ENCODE assay signal across 14 cellular contexts in genomic region chr7:155670521-155670920, GRCh38. TPM values are rescaled to one million over a fixed set of nuclear protein-coding genes. Genes with fewer than 3 reads are reported as not detected.
A peak's percentile ranks its signal among the peaks of the same experiment; 100 is the strongest.
DNase-seq lines count a peak whose midpoint lies in the region; ATAC-seq and TF ChIP-seq lines count a peak whose summit lies in the region.
"Had no signal": no experiment of that assay in that cellular context is flagged by ENCODE, and none has a peak within 500 bp of the region (broad histone marks: within the 10 kb centered on the region; RNA-seq: fewer than 3 reads in every experiment).

No MANE protein-coding gene starts in this region.

- H3K4me3 Mint-ChIP-seq in activated CD4-positive, alpha-beta memory T cell treated with anti-CD3 and anti-CD28 coated beads for 36 hours = no peak overlapping the region
- H3K4me3 Mint-ChIP-seq in activated CD4-positive, alpha-beta memory T cell treated with anti-CD3 and anti-CD28 coated beads, Interleukin-2, amount 10 ng/mL, durations not matched to agents 7 days and 5 days = no peak overlapping the region
- no peak overlapping the region for H3K4me3 Mint-ChIP-seq in progenitor cell of endocrine pancreas (ENCODE audit: low read depth)

- H3K4me2 ChIP-seq in fibroblast of lung (ENCODE audit: extremely low read depth, insufficient read depth, low read length) = no peak overlapping the region
- H3K4me2 ChIP-seq: KMS-11 had no signal

- H3K27ac Mint-ChIP-seq in activated CD4-positive, alpha-beta memory T cell treated with anti-CD3 and anti-CD28 coated beads for 36 hours = peak overlapping the region; percentile 34
- H3K27ac Mint-ChIP-seq in activated CD4-positive, alpha-beta memory T cell treated with anti-CD3 and anti-CD28 coated beads, Interleukin-2, amount 10 ng/mL, durations not matched to agents 7 days and 5 days = no peak overlapping the region
- peak overlapping the region; percentile 14 for H3K27ac Mint-ChIP-seq in progenitor cell of endocrine pancreas
- H3K27ac Mint-ChIP-seq: activated T-helper 2 cell treated with anti-CD3 and anti-CD28 coated beads, Interferon-gamma antibody, Interleukin-2, Interleukin-4, amounts not matched to agents 10 μg/mL and 5 μg/mL and 100 μg/mL, durations not matched to agents 14 hours and 24 hours and 36 hours had no signal

- H3K4me1 ChIP-seq in fibroblast of lung (ENCODE audit: control insufficient read depth, extremely low read depth, insufficient read depth, low read length) (peaks cover 13% of the 10 kb centered on the region), aorta (ENCODE audit: control insufficient read depth in 1 of 2, insufficient read depth in 2 of 2, low read length in 2 of 2) (no peaks in the 10 kb centered on the region)

- CTCF ChIA-PET in activated CD4-positive, alpha-beta memory T cell treated with anti-CD3 and anti-CD28 coated beads for 36 hours (lab: Charles Lee) = interaction anchor here (1.6 kb wide), 1 partner anchor 72 kb away, joined by 6 read pairs; no protein-coding TSS in a partner anchor
- CTCF ChIA-PET in activated CD4-positive, alpha-beta memory T cell treated with anti-CD3 and anti-CD28 coated beads, Interleukin-2, amount 10 ng/mL, durations not matched to agents 7 days and 5 days (lab: Charles Lee) = interaction anchor here (1.1 kb wide), 1 partner anchor 8 kb away, joined by 3 read pairs; no protein-coding TSS in a partner anchor

- TF ChIP-seq CTCF in fibroblast of lung (conservative IDR thresholded peaks at IDR 0.05 in 1 of 2, IDR thresholded peaks at IDR 0.05 in 1 of 2; ENCODE audit: low read depth in 1 of 2, low read length in 2 of 2) (no peak), progenitor cell of endocrine pancreas (IDR thresholded peaks at IDR 0.05; ENCODE audit: unreplicated experiment) (no peak), GM10266 (IDR thresholded peaks at IDR 0.05; ENCODE audit: control insufficient read depth, insufficient read depth, low read depth, missing control alignments) (no peak)

- peak overlapping the region; percentile 26 for H3K27ac ChIP-seq in fibroblast of lung (ENCODE audit: insufficient read depth, low read length)
- H3K27ac ChIP-seq in aorta (ENCODE audit: low read depth in 1 of 2, low read length in 2 of 2) = no peak overlapping the region
- H3K27ac ChIP-seq: KMS-11, uterus had no signal

- H3K36me3 ChIP-seq in fibroblast of lung (ENCODE audit: control insufficient read depth, insufficient read depth, low read length) (no peaks in the 10 kb centered on the region), aorta (ENCODE audit: control insufficient read depth in 1 of 2, insufficient read depth in 2 of 2, low read length in 1 of 2) (no peaks in the 10 kb centered on the region)
- H3K36me3 ChIP-seq: uterus had no signal

- no peak for ATAC-seq in aorta (ENCODE audit: low FRiP score)

- no peaks in the 10 kb centered on the region for H3K9me3 ChIP-seq in fibroblast of lung (ENCODE audit: control insufficient read depth, insufficient read depth, low read depth, low read length)
- no peaks in the 10 kb centered on the region for H3K9me3 ChIP-seq in aorta (ENCODE audit: control insufficient read depth, low read length)
- H3K9me3 ChIP-seq: pancreas, uterus had no signal

- POLR2A ChIA-PET in activated CD4-positive, alpha-beta memory T cell treated with anti-CD3 and anti-CD28 coated beads for 36 hours (lab: Charles Lee) = no interaction called here
- POLR2A ChIA-PET in activated CD4-positive, alpha-beta memory T cell treated with anti-CD3 and anti-CD28 coated beads, Interleukin-2, amount 10 ng/mL, durations not matched to agents 7 days and 5 days (lab: Charles Lee) = interaction anchor here (1.4 kb wide), 1 partner anchor 26 kb away, joined by 3 read pairs; the partner anchor contains the start of gene RBM33

- H3K4me3 ChIP-seq in fibroblast of lung (replicated peaks in 1 of 4; ENCODE audit: control extremely low read depth in 1 of 4, insufficient read depth in 1 of 4, low read depth in 3 of 4, low read length in 4 of 4) = no peak overlapping the region
- no peak overlapping the region for H3K4me3 ChIP-seq in aorta (ENCODE audit: low read length in 2 of 2)
- H3K4me3 ChIP-seq: pancreas, uterus had no signal

- peaks cover 52% of the 10 kb centered on the region for H3K4me1 Mint-ChIP-seq in activated CD4-positive, alpha-beta memory T cell treated with anti-CD3 and anti-CD28 coated beads for 36 hours (ENCODE audit: low read depth)
- H3K4me1 Mint-ChIP-seq in activated CD4-positive, alpha-beta memory T cell treated with anti-CD3 and anti-CD28 coated beads, Interleukin-2, amount 10 ng/mL, durations not matched to agents 7 days and 5 days = peaks cover 37% of the 10 kb centered on the region
- H3K4me1 Mint-ChIP-seq in progenitor cell of endocrine pancreas (ENCODE audit: low read depth) = peaks cover 9% of the 10 kb centered on the region

- peaks cover 70% of the 10 kb centered on the region for H3K79me2 ChIP-seq in fibroblast of lung (ENCODE audit: control insufficient read depth, insufficient read depth, low read length)

- H2AFZ ChIP-seq in fibroblast of lung (ENCODE audit: low read length) = no peak overlapping the region

- H3K36me3 Mint-ChIP-seq in activated CD4-positive, alpha-beta memory T cell treated with anti-CD3 and anti-CD28 coated beads for 36 hours = peaks cover 11% of the 10 kb centered on the region
- H3K36me3 Mint-ChIP-seq in activated CD4-positive, alpha-beta memory T cell treated with anti-CD3 and anti-CD28 coated beads, Interleukin-2, amount 10 ng/mL, durations not matched to agents 7 days and 5 days (ENCODE audit: low read depth) = peaks cover 27% of the 10 kb centered on the region
- H3K36me3 Mint-ChIP-seq in progenitor cell of endocrine pancreas (ENCODE audit: insufficient read depth) = peaks cover 7% of the 10 kb centered on the region

- no peaks in the 10 kb centered on the region for H3K27me3 Mint-ChIP-seq in activated CD4-positive, alpha-beta memory T cell treated with anti-CD3 and anti-CD28 coated beads for 36 hours
- H3K27me3 Mint-ChIP-seq in activated CD4-positive, alpha-beta memory T cell treated with anti-CD3 and anti-CD28 coated beads, Interleukin-2, amount 10 ng/mL, durations not matched to agents 7 days and 5 days = no peaks in the 10 kb centered on the region
- no peaks in the 10 kb centered on the region for H3K27me3 Mint-ChIP-seq in progenitor cell of endocrine pancreas

- intact Hi-C loops in activated CD4-positive, alpha-beta memory T cell treated with anti-CD3 and anti-CD28 coated beads for 36 hours (cut with micrococcal nuclease) = no loop called here
- intact Hi-C loops in aorta (cut with DNase I) = no loop called here

- no peak for DNase-seq in activated CD4-positive, alpha-beta memory T cell treated with anti-CD3 and anti-CD28 coated beads for 36 hours
- DNase-seq in activated CD4-positive, alpha-beta memory T cell treated with anti-CD3 and anti-CD28 coated beads, Interleukin-2, amount 10 ng/mL, durations not matched to agents 7 days and 5 days = no peak
- DNase-seq in NCI-H345 treated with DMSO at 0.1 percent for 48 hours (lab: John Stamatoyannopoulos, UW; ENCODE audit: unreplicated experiment) (peak; percentile 30), fibroblast of lung (ENCODE audit: low read depth in 2 of 2) (no peak), progenitor cell of endocrine pancreas (ENCODE audit: low spot score, unreplicated experiment) (no peak), GM10266 (ENCODE audit: extremely low spot score) (no peak), H4 (ENCODE audit: low spot score) (no peak), aorta (no peak)
- DNase-seq: mesendoderm, NCI-H187, pancreas, uterus had no signal

- H4K20me1 ChIP-seq in fibroblast of lung (ENCODE audit: control insufficient read depth, extremely low read depth, insufficient read depth, low read length) = no peaks in the 10 kb centered on the region

- WGBS in aorta, 2 donors = 64 to 71% methylated on average over 5 of the region's 5 CpGs

- no peak overlapping the region for H3K9ac ChIP-seq in fibroblast of lung (ENCODE audit: insufficient read depth, low read length)
- H3K9ac ChIP-seq: KMS-11 had no signal

- H3K27me3 ChIP-seq in fibroblast of lung (ENCODE audit: control insufficient read depth, insufficient read depth, low read length) (no peaks in the 10 kb centered on the region), aorta (ENCODE audit: control insufficient read depth in 1 of 2, insufficient read depth in 2 of 2, low read length in 1 of 2) (no peaks in the 10 kb centered on the region)
- H3K27me3 ChIP-seq: pancreas, uterus had no signal

- H3K9me3 Mint-ChIP-seq in activated CD4-positive, alpha-beta memory T cell treated with anti-CD3 and anti-CD28 coated beads for 36 hours = no peaks in the 10 kb centered on the region
- H3K9me3 Mint-ChIP-seq in activated CD4-positive, alpha-beta memory T cell treated with anti-CD3 and anti-CD28 coated beads, Interleukin-2, amount 10 ng/mL, durations not matched to agents 7 days and 5 days = no peaks in the 10 kb centered on the region
- no peaks in the 10 kb centered on the region for H3K9me3 Mint-ChIP-seq in progenitor cell of endocrine pancreas (ENCODE audit: low read depth)
- H3K9me3 Mint-ChIP-seq: activated T-helper 2 cell treated with anti-CD3 and anti-CD28 coated beads, Interferon-gamma antibody, Interleukin-2, Interleukin-4, amounts not matched to agents 10 μg/mL and 5 μg/mL and 100 μg/mL, durations not matched to agents 14 hours and 24 hours and 36 hours had no signal

RNA-seq across cellular contexts. Expression of gene RBM33, which starts 26.1 kb away (rescaled TPM):
- 10 to 100 TPM; 57.7 to 65.3 TPM for total RNA-seq in activated CD4-positive, alpha-beta memory T cell treated with anti-CD3 and anti-CD28 coated beads for 36 hours
- total RNA-seq in activated CD4-positive, alpha-beta memory T cell treated with anti-CD3 and anti-CD28 coated beads, Interleukin-2, amount 10 ng/mL, durations not matched to agents 7 days and 5 days = 10 to 100 TPM; 75.8 to 76.5 TPM
- total RNA-seq in fibroblast of lung (18.7 and 33.2 TPM in 2 replicates), progenitor cell of endocrine pancreas (79.4 and 80.1 TPM in 2 replicates), aorta (10 to 100 TPM; 66.5 to 80.0 TPM)
- polyA plus RNA-seq in fibroblast of lung (6.9 and 8.2 TPM in 2 replicates), aorta (10 to 100 TPM in 1 of 2 donors, 1 to 10 TPM in 1; 4.1 to 27.9 TPM)
- polyA plus RNA-seq in fibroblast of lung (2012) = 9.9 and 10.6 TPM in 2 replicates
- polyA minus RNA-seq in fibroblast of lung (ENCODE audit: low replicate concordance) = 10.2 and 20.0 TPM in 2 replicates
- 6.8 and 10.6 TPM in 2 replicates for total RNA-seq in H4 (2014; rRNA removed; shearing (Covaris generic))
